Comparison of ENCODE assay signal across 1 cellular context in the genomic region with DNA sequence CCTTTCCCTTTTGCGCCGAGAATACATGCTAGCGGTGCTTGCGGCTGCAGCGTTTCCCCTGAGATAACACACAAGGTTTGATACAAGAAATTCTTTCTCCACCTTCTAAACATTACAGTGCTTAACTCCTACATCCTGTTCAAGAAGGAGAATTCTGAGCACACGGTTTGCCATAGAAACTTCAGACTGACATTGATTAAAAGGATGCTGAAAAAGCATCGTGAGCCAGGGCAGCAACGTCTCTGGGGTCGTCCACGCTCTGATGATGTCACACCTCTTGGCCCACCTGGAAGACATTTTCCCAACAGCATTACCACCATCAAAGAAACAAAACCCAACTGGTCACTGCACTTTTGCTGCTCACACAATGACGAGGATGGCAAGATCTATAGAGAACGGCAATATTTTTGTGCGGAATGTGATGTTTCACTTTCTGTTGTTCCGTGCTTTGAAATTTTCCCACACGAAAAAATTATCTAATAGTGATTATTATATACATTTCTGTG.
TF ChIP-seq lines count a peak whose summit lies in the region.

No MANE protein-coding gene starts in this region.

TF ChIP-seq in IMR-90, 13 proteins besides CTCF, POLR2A, EP300 and RAD21:
- TF ChIP-seq RFX5 (IDR thresholded peaks at IDR 0.05; ENCODE audit: low read depth, low read length), result no peak
- TF ChIP-seq, protein P1, sequence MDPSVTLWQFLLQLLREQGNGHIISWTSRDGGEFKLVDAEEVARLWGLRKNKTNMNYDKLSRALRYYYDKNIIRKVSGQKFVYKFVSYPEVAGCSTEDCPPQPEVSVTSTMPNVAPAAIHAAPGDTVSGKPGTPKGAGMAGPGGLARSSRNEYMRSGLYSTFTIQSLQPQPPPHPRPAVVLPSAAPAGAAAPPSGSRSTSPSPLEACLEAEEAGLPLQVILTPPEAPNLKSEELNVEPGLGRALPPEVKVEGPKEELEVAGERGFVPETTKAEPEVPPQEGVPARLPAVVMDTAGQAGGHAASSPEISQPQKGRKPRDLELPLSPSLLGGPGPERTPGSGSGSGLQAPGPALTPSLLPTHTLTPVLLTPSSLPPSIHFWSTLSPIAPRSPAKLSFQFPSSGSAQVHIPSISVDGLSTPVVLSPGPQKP (IDR thresholded peaks at IDR 0.05; ENCODE audit: borderline replicate concordance, low read depth, low read length), result no peak
- no peak for TF ChIP-seq CHD1 (IDR thresholded peaks at IDR 0.05; ENCODE audit: low read depth, low read length)
- no peak for TF ChIP-seq SMC3 (IDR thresholded peaks at IDR 0.05; ENCODE audit: low read depth, low read length)
- TF ChIP-seq, protein P2, sequence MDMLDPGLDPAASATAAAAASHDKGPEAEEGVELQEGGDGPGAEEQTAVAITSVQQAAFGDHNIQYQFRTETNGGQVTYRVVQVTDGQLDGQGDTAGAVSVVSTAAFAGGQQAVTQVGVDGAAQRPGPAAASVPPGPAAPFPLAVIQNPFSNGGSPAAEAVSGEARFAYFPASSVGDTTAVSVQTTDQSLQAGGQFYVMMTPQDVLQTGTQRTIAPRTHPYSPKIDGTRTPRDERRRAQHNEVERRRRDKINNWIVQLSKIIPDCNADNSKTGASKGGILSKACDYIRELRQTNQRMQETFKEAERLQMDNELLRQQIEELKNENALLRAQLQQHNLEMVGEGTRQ (IDR thresholded peaks at IDR 0.05; ENCODE audit: low read depth, low read length), result no peak
- no peak for TF ChIP-seq FOS (IDR thresholded peaks at IDR 0.05; ENCODE audit: low read depth, low read length)
- no peak for TF ChIP-seq CEBPB (IDR thresholded peaks at IDR 0.05; ENCODE audit: low read depth, low read length)
- no peak for TF ChIP-seq RCOR1 (IDR thresholded peaks at IDR 0.05; ENCODE audit: insufficient replicate concordance, low read length)
- TF ChIP-seq BHLHE40 (IDR thresholded peaks at IDR 0.05; ENCODE audit: low read depth, low read length), result no peak
